13 cellular contexts compared by ENCODE assay signal in genomic region chrX:24245201-24245600, GRCh38.
A peak's percentile ranks its signal among the peaks of the same experiment; 100 is the strongest.
DNase-seq lines count a peak whose midpoint lies in the region; ATAC-seq and TF ChIP-seq lines count a peak whose summit lies in the region.
"Had no signal": no experiment of that assay in that cellular context is flagged by ENCODE, and none has a peak within 500 bp of the region (broad histone marks: within the 10 kb centered on the region; RNA-seq: fewer than 3 reads in every experiment).

No MANE protein-coding gene starts in this region.

- H3K36me3 ChIP-seq in A673 (ENCODE audit: insufficient read depth, low read length, poor library complexity, severe bottlenecking): no peaks in the 10 kb centered on the region
- no peaks in the 10 kb centered on the region for H3K36me3 ChIP-seq in HEK293 (ENCODE audit: control insufficient read depth in 2 of 2, insufficient read depth in 1 of 2, low read length in 2 of 2)
- H3K36me3 ChIP-seq in adipocyte (ENCODE audit: control insufficient read depth, insufficient read depth, low read length, severe bottlenecking): no peaks in the 10 kb centered on the region
- no peaks in the 10 kb centered on the region for H3K36me3 ChIP-seq in gastroesophageal sphincter

- H3K9me3 Mint-ChIP-seq in activated naive CD4-positive, alpha-beta T cell treated with anti-CD3 and anti-CD28 coated beads for 36 hours: no peaks in the 10 kb centered on the region

- no peaks in the 10 kb centered on the region for H3K36me3 Mint-ChIP-seq in T-helper 17 cell (ENCODE audit: low read depth)
- H3K36me3 Mint-ChIP-seq in activated naive CD4-positive, alpha-beta T cell treated with anti-CD3 and anti-CD28 coated beads for 36 hours (ENCODE audit: low read depth): no peaks in the 10 kb centered on the region
- H3K36me3 Mint-ChIP-seq: mesothelial cell of epicardium had no signal

- H3K4me3 ChIP-seq in A673 (ENCODE audit: low read depth, low read length, poor library complexity, severe bottlenecking) (no peak overlapping the region), HEK293 (ENCODE audit: low read depth, low read length) (no peak overlapping the region), adipocyte (ENCODE audit: low read length) (no peak overlapping the region), gastroesophageal sphincter (no peak overlapping the region)

- H3K4me1 Mint-ChIP-seq in T-helper 17 cell: no peaks in the 10 kb centered on the region
- peaks cover 11% of the 10 kb centered on the region for H3K4me1 Mint-ChIP-seq in activated naive CD4-positive, alpha-beta T cell treated with anti-CD3 and anti-CD28 coated beads for 36 hours (ENCODE audit: low read depth)

- TF ChIP-seq CTCF in A673 (conservative IDR thresholded peaks at IDR 0.05; ENCODE audit: low read depth, low read length) (no peak), HEK293 (tag by site-specific recombination; IDR thresholded peaks at IDR 0.05) (no peak), gastroesophageal sphincter (IDR thresholded peaks at IDR 0.05) (no peak)

- H3K27me3 ChIP-seq in A673 (replicated peaks; ENCODE audit: insufficient read depth, low read depth, low read length, poor library complexity) (no peaks in the 10 kb centered on the region), adipocyte (replicated peaks; ENCODE audit: control insufficient read depth, insufficient read depth, low read length) (no peaks in the 10 kb centered on the region), gastroesophageal sphincter (no peaks in the 10 kb centered on the region)

- TF ChIP-seq POLR2A in gastroesophageal sphincter (IDR thresholded peaks at IDR 0.05): no peak

- no peak overlapping the region for H3K4me3 Mint-ChIP-seq in T-helper 17 cell
- no peak overlapping the region for H3K4me3 Mint-ChIP-seq in activated naive CD4-positive, alpha-beta T cell treated with anti-CD3 and anti-CD28 coated beads for 36 hours
- H3K4me3 Mint-ChIP-seq: mesothelial cell of epicardium had no signal

- BruUV-seq in A673 (replicated peaks; lab: Mats Ljungman, UMichigan): no TSS peak

- H3K27me3 Mint-ChIP-seq in T-helper 17 cell: no peaks in the 10 kb centered on the region
- no peaks in the 10 kb centered on the region for H3K27me3 Mint-ChIP-seq in activated naive CD4-positive, alpha-beta T cell treated with anti-CD3 and anti-CD28 coated beads for 36 hours (ENCODE audit: low read depth)

- DNase-seq in A673 (ENCODE audit: low spot score) (peak; percentile 89), adipocyte (ENCODE audit: low read depth) (peak; percentile 83), activated gamma-delta T cell treated with Interleukin-2 at 50 U/mL for 16 hours (no peak), T-helper 17 cell (no peak), NCI-H345 (lab: John Stamatoyannopoulos, UW) (no peak)
- DNase-seq in activated naive CD4-positive, alpha-beta T cell treated with anti-CD3 and anti-CD28 coated beads for 36 hours: no peak
- DNase-seq: central memory CD4-positive, alpha-beta T cell; NCI-H1417 treated with DMSO at 0.1 percent for 48 hours had no signal

- intact Hi-C loops in A673 (cut with micrococcal nuclease; ENCODE audit: unreplicated experiment): no loop called here
- intact Hi-C loops in activated naive CD4-positive, alpha-beta T cell treated with anti-CD3 and anti-CD28 coated beads for 36 hours (cut with micrococcal nuclease): no loop called here

- CTCF ChIA-PET in A673 (lab: Charles Lee): no interaction called here
- CTCF ChIA-PET in HEK293 (lab: Yijun Ruan, JAX): interaction anchor here (0.6 to 0.7 kb wide), 3 partner anchors 73 to 217 kb away, joined by 3 read pairs; no protein-coding TSS in a partner anchor
- CTCF ChIA-PET in activated naive CD4-positive, alpha-beta T cell treated with anti-CD3 and anti-CD28 coated beads for 36 hours (lab: Charles Lee): no interaction called here

- peak; percentile 73 for ATAC-seq in gastroesophageal sphincter
- no peak for ATAC-seq in T-helper 17 cell

- H3K27ac Mint-ChIP-seq in T-helper 17 cell: no peak overlapping the region
- H3K27ac Mint-ChIP-seq in activated naive CD4-positive, alpha-beta T cell treated with anti-CD3 and anti-CD28 coated beads for 36 hours: no peak overlapping the region
- H3K27ac Mint-ChIP-seq: mesothelial cell of epicardium had no signal

- TF ChIP-seq EP300 in gastroesophageal sphincter (IDR thresholded peaks at IDR 0.05): no peak

- H3K4me1 ChIP-seq in A673 (ENCODE audit: insufficient read depth, low read length, poor library complexity, severe bottlenecking) (peaks cover 36% of the 10 kb centered on the region), HEK293 (ENCODE audit: control insufficient read depth, insufficient read depth, low read length) (peaks cover 12% of the 10 kb centered on the region), adipocyte (ENCODE audit: control insufficient read depth, insufficient read depth, low read length) (peaks cover 44% of the 10 kb centered on the region), gastroesophageal sphincter (peaks cover 0 to 24% (median 0%) of the 10 kb centered on the region in 3 donors)

- H3K9ac ChIP-seq in adipocyte (ENCODE audit: low read length): no peak overlapping the region

- H3K9me3 ChIP-seq in A673 (ENCODE audit: low read depth, low read length, poor library complexity, severe bottlenecking) (no peaks in the 10 kb centered on the region), HEK293 (ENCODE audit: control insufficient read depth, insufficient read depth, low read depth, low read length) (no peaks in the 10 kb centered on the region), adipocyte (ENCODE audit: control insufficient read depth, low read length) (no peaks in the 10 kb centered on the region), gastroesophageal sphincter (no peaks in the 10 kb centered on the region), T-helper 17 cell (ENCODE audit: control insufficient read depth, low read length, poor library complexity, severe bottlenecking) (no peaks in the 10 kb centered on the region)

- no peak overlapping the region for H3K27ac ChIP-seq in A673 (ENCODE audit: low read depth, low read length, poor library complexity, severe bottlenecking)
- no peak overlapping the region for H3K27ac ChIP-seq in HEK293 (ENCODE audit: extremely low read depth, low read depth, low read length)
- peak overlapping the region in 2 of 4 donors; percentile 27 to 33 for H3K27ac ChIP-seq in gastroesophageal sphincter
- H3K27ac ChIP-seq: C4-2B, HL-60 had no signal

- 46 to 56% methylated on average over 2 to 5 of the region's 6 CpGs for WGBS in gastroesophageal sphincter (ENCODE audit: low coverage in 1 of 2), 2 donors

- POLR2A ChIA-PET in A673 (lab: Charles Lee; ENCODE audit: low non-redundant PET) (no interaction called here), HEK293 (lab: Yijun Ruan, JAX) (no interaction called here)

TF ChIP-seq in HEK293, 187 proteins besides CTCF, POLR2A, EP300 and RAD21:
- TF ChIP-seq ZNF626 (tag by site-specific recombination; IDR thresholded peaks at IDR 0.05): no peak
- TF ChIP-seq SP2 (tag by site-specific recombination; IDR thresholded peaks at IDR 0.05): no peak
- TF ChIP-seq ZNF510 (tag by site-specific recombination; IDR thresholded peaks at IDR 0.05; ENCODE audit: insufficient replicate concordance): peak; percentile 30
- TF ChIP-seq SP3 (tag by site-specific recombination; IDR thresholded peaks at IDR 0.05): no peak
- no peak for TF ChIP-seq ZNF596 (tag by site-specific recombination; IDR thresholded peaks at IDR 0.05)
- peak; percentile 20; the same call in 1 of the 2 replicates for TF ChIP-seq PRDM1 (tag by site-specific recombination; IDR thresholded peaks at IDR 0.05)
TF ChIP-seq in HEK293: peak in this region for 2.

Comparison
In these comparisons a context has a peak if more than half of its experiments do, and no peak if none do; other contexts are left out.
1. DNase-seq: peak in A673 (single experiment) and adipocyte (single experiment); none in activated gamma-delta T cell treated with Interleukin-2 at 50 U/mL for 16 hours (single experiment), T-helper 17 cell (0 of 3), NCI-H345 (single experiment) and activated naive CD4-positive, alpha-beta T cell treated with anti-CD3 and anti-CD28 coated beads for 36 hours (single experiment).